19 cellular contexts compared by ENCODE assay signal in the genomic region with DNA sequence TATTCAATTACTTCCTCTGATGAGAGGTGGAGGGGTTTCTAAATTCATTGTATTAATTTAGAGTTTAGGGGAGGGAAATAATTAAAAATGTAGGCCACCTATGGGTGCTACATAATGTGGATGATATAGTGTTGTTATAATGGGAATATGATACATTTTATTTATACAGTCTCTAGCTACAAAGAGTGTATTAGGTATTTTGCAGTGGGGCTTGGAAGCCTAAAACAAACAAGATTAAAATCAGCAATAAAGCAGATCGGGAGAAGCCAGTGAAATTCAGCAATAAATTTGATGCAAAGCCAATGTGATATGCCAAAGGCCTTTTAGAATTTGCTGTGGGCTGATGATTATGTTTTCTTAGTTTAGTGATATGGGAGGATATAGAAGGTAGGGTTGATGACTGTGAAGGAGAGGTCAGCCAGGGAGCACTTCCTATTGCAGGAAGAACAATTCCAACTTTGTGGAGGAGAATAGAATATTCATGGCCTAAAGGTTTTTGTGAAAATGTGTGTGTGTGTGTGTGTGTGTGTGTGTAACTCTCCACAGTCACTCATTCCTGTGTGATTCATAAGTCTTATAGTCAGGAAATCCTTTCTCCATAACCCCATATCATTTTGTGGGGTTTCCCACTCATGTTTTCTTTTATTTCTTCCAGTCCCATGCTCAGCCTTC. TPM values are rescaled to one million over a fixed set of nuclear protein-coding genes. Genes with fewer than 3 reads are reported as not detected.
DNase-seq lines count a peak whose midpoint lies in the region; ATAC-seq and TF ChIP-seq lines count a peak whose summit lies in the region.
"Had no signal": no experiment of that assay in that cellular context is flagged by ENCODE, and none has a peak within 500 bp of the region (broad histone marks: within the 10 kb centered on the region; RNA-seq: fewer than 3 reads in every experiment).

No MANE protein-coding gene starts in this region.

- H3K27me3 Mint-ChIP-seq in activated T-cell treated with anti-CD3 and anti-CD28 coated beads, Interleukin-2, amount 50 U/mL, for 72 hours (ENCODE audit: low read depth), result peaks cover 15% of the 10 kb centered on the region

- H3K4me1 Mint-ChIP-seq in activated T-cell treated with anti-CD3 and anti-CD28 coated beads, Interleukin-2, amount 50 U/mL, for 72 hours (ENCODE audit: low read depth), result no peaks in the 10 kb centered on the region
- H3K4me1 Mint-ChIP-seq: activated CD4-positive, alpha-beta T cell treated with anti-CD3 and anti-CD28 coated beads, Interleukin-2, amount 10 ng/mL, durations not matched to agents 24 days and 14 days; naive thymus-derived CD8-positive, alpha-beta T cell had no signal

- no peak overlapping the region for H3K4me3 Mint-ChIP-seq in activated T-cell treated with anti-CD3 and anti-CD28 coated beads, Interleukin-2, amount 50 U/mL, for 72 hours
- H3K4me3 Mint-ChIP-seq: activated CD4-positive, alpha-beta T cell treated with anti-CD3 and anti-CD28 coated beads, Interleukin-2, amount 10 ng/mL, durations not matched to agents 24 days and 14 days; naive thymus-derived CD8-positive, alpha-beta T cell had no signal

- DNase-seq in NCI-H1436 treated with DMSO at 0.1 percent for 48 hours (lab: John Stamatoyannopoulos, UW), result peak; percentile 19
- no peak for DNase-seq in NCI-H1436 (lab: John Stamatoyannopoulos, UW)
- DNase-seq in SK-MEL-5 (ENCODE audit: low read depth, low spot score), result peak; percentile 46
- DNase-seq in fibroblast of the aortic adventitia (ENCODE audit: low read depth), result peak; percentile 72
- DNase-seq in skeletal muscle cell (ENCODE audit: low read depth), result peak; percentile 14
- no peak for DNase-seq in cerebellar nuclear complex (lab: John Stamatoyannopoulos, UW)
- no peak for DNase-seq in pons (ENCODE audit: low spot score)
- no peak for DNase-seq in activated T-cell treated with anti-CD3 and anti-CD28 coated beads, Interleukin-2, amount 50 U/mL, for 72 hours
- DNase-seq: activated CD4-positive, alpha-beta T cell treated with anti-CD3 and anti-CD28 coated beads, Interleukin-2, amount 10 ng/mL, durations not matched to agents 24 days and 14 days; activated naive CD4-positive, alpha-beta T cell; DMS79; effector memory CD4-positive, alpha-beta T cell; KG1; naive thymus-derived CD8-positive, alpha-beta T cell; NCI-H1694; NCI-H446 treated with DMSO at 0.1 percent for 48 hours; stomach; uterus had no signal

- ATAC-seq in activated T-cell treated with anti-CD3 and anti-CD28 coated beads, Interleukin-2, amount 50 U/mL, for 72 hours (replicated peaks in 1 of 2), result no peak
- ATAC-seq: naive thymus-derived CD8-positive, alpha-beta T cell had no signal

- no peak for TF ChIP-seq CTCF in fibroblast of the aortic adventitia (IDR thresholded peaks at IDR 0.05; ENCODE audit: insufficient read depth, low read length)

- in situ Hi-C loops in SK-MEL-5 (cut with HindIII; ENCODE audit: low pct_unique_long_range_greater_than_20kb, low sequenced_read_pairs), result no loop called here

- no peak overlapping the region for H3K4me3 ChIP-seq in fibroblast of the aortic adventitia (ENCODE audit: low read depth, low read length)
- no peak overlapping the region for H3K4me3 ChIP-seq in skeletal muscle cell (ENCODE audit: low read depth, low read length)
- H3K4me3 ChIP-seq: SJSA1, stomach, uterus had no signal

- H3K9me3 Mint-ChIP-seq in activated T-cell treated with anti-CD3 and anti-CD28 coated beads, Interleukin-2, amount 50 U/mL, for 72 hours, result no peaks in the 10 kb centered on the region
- H3K9me3 Mint-ChIP-seq: activated CD4-positive, alpha-beta T cell treated with anti-CD3 and anti-CD28 coated beads, Interleukin-2, amount 10 ng/mL, durations not matched to agents 24 days and 14 days; naive thymus-derived CD8-positive, alpha-beta T cell had no signal

- H3K27ac Mint-ChIP-seq in activated T-cell treated with anti-CD3 and anti-CD28 coated beads, Interleukin-2, amount 50 U/mL, for 72 hours, result no peak overlapping the region
- H3K27ac Mint-ChIP-seq: activated CD4-positive, alpha-beta T cell treated with anti-CD3 and anti-CD28 coated beads, Interleukin-2, amount 10 ng/mL, durations not matched to agents 24 days and 14 days had no signal

- no peaks in the 10 kb centered on the region for H3K36me3 Mint-ChIP-seq in activated T-cell treated with anti-CD3 and anti-CD28 coated beads, Interleukin-2, amount 50 U/mL, for 72 hours (ENCODE audit: insufficient read depth in 2 of 2)
- H3K36me3 Mint-ChIP-seq: naive thymus-derived CD8-positive, alpha-beta T cell had no signal

RNA-seq across cellular contexts. Expression of a gene that starts 17.5 kb away (rescaled TPM):
- 62.0 and 70.3 TPM in 2 replicates for total RNA-seq in SK-MEL-5 (2014; rRNA removed; shearing (Covaris generic))
- polyA plus RNA-seq in SK-MEL-5 (2015; cell fraction: cytosol; rRNA removed), result 35.5 and 51.6 TPM in 2 replicates
- polyA plus RNA-seq in SK-MEL-5 (2015; cell fraction: nucleus; rRNA removed), result 25.4 and 30.6 TPM in 2 replicates
- total RNA-seq in fibroblast of the aortic adventitia (ENCODE audit: low replicate concordance), result 86.2 and 105 TPM in 2 replicates
- total RNA-seq in activated T-cell treated with anti-CD3 and anti-CD28 coated beads, Interleukin-2, amount 50 U/mL, for 72 hours, result 10 to 100 TPM; 74.1 to 76.3 TPM

Comparison
In these comparisons a context has a peak if more than half of its experiments do, and no peak if none do; other contexts are left out.
1. DNase-seq: peak in NCI-H1436 treated with DMSO at 0.1 percent for 48 hours (single experiment), SK-MEL-5 (single experiment), fibroblast of the aortic adventitia (single experiment) and skeletal muscle cell (single experiment); none in NCI-H1436 (single experiment), cerebellar nuclear complex (0 of 2), pons (single experiment) and activated T-cell treated with anti-CD3 and anti-CD28 coated beads, Interleukin-2, amount 50 U/mL, for 72 hours (0 of 2).